ENCODE assay signal across 8 cellular contexts in genomic region chr18:13136689-13137040, GRCh38.
DNase-seq lines count a peak whose midpoint lies in the region; ATAC-seq and TF ChIP-seq lines count a peak whose summit lies in the region.

No MANE protein-coding gene starts in this region.

- no peaks in the 10 kb centered on the region for H3K9me3 ChIP-seq in lung (ENCODE audit: control insufficient read depth in 2 of 2, insufficient read depth in 1 of 2, low read length in 1 of 2)
- no peaks in the 10 kb centered on the region for H3K9me3 ChIP-seq in tibial nerve

- no peak for DNase-seq in activated naive CD4-positive, alpha-beta T cell treated with anti-CD3 and anti-CD28 coated beads for 36 hours
- no peak for DNase-seq in activated naive CD4-positive, alpha-beta T cell treated with anti-CD3 and anti-CD28 coated beads, Interleukin-2, amount 50 U/mL, for 16 hours
- DNase-seq in Jurkat, Clone E6-1 (ENCODE audit: low read depth, low spot score) = no peak
- DNase-seq in chondrocyte (ENCODE audit: low spot score) = no peak
- DNase-seq in lung (ENCODE audit: low spot score) = no peak
- no peak for DNase-seq in tibial nerve (ENCODE audit: low spot score in 2 of 2)
- no peak for DNase-seq in HK-2 (ENCODE audit: unreplicated experiment)
- no peak for DNase-seq in SK-N-DZ (ENCODE audit: low spot score)

- H3K36me3 ChIP-seq in lung (ENCODE audit: control insufficient read depth in 2 of 2, insufficient read depth in 2 of 2, low read length in 2 of 2) = no peaks in the 10 kb centered on the region
- H3K36me3 ChIP-seq in tibial nerve = no peaks in the 10 kb centered on the region

- no peaks in the 10 kb centered on the region for H3K36me3 Mint-ChIP-seq in activated naive CD4-positive, alpha-beta T cell treated with anti-CD3 and anti-CD28 coated beads for 36 hours (ENCODE audit: low read depth)
- H3K36me3 Mint-ChIP-seq in chondrocyte (ENCODE audit: low read depth) = no peaks in the 10 kb centered on the region

- no peak for TF ChIP-seq CTCF in chondrocyte (IDR thresholded peaks at IDR 0.05)
- TF ChIP-seq CTCF in lung (IDR thresholded peaks at IDR 0.05; ENCODE audit: control extremely low read depth, extremely low read depth) = no peak
- no peak for TF ChIP-seq CTCF in tibial nerve (IDR thresholded peaks at IDR 0.05)

- H3K4me1 Mint-ChIP-seq in activated naive CD4-positive, alpha-beta T cell treated with anti-CD3 and anti-CD28 coated beads for 36 hours (ENCODE audit: low read depth) = peaks cover 24% of the 10 kb centered on the region
- H3K4me1 Mint-ChIP-seq in chondrocyte (ENCODE audit: low read depth) = peaks cover 9% of the 10 kb centered on the region

- ATAC-seq in lung (ENCODE audit: insufficient read depth, low FRiP score) = peak; percentile 16

- intact Hi-C loops in activated naive CD4-positive, alpha-beta T cell treated with anti-CD3 and anti-CD28 coated beads for 36 hours (cut with micrococcal nuclease) = loop anchor here (1.0 to 5.0 kb wide), 3 partner anchors 188 to 431 kb away; partner anchors contain the start of gene SEH1L

- H3K4me1 ChIP-seq in lung (ENCODE audit: control insufficient read depth in 2 of 2, insufficient read depth in 2 of 2, low read length in 2 of 2) (peaks cover 0 to 3% of the 10 kb centered on the region in 2 donors), tibial nerve (peaks cover 0 to 14% (median 0%) of the 10 kb centered on the region in 4 donors)

- no peaks in the 10 kb centered on the region for H3K27me3 ChIP-seq in lung (ENCODE audit: control insufficient read depth, insufficient read depth)
- peaks cover 0 to 16% of the 10 kb centered on the region in 2 donors for H3K27me3 ChIP-seq in tibial nerve

- CTCF ChIA-PET in activated naive CD4-positive, alpha-beta T cell treated with anti-CD3 and anti-CD28 coated beads for 36 hours (lab: Charles Lee) = no interaction called here

- 0 to 49% methylated on average over 34 to 35 of the region's 35 CpGs for WGBS in lung, 2 donors
- 1 to 2% methylated on average over 14 to 34 of the region's 35 CpGs for WGBS in tibial nerve, 2 donors

- peak overlapping the region; percentile 56; the same call in 1 of the 2 replicates for H3K4me3 ChIP-seq in Jurkat, Clone E6-1 (ENCODE audit: low read length)
- H3K4me3 ChIP-seq in lung = peak overlapping the region; percentile 62
- peak overlapping the region; percentile 38 to 64 (median 55) for H3K4me3 ChIP-seq in tibial nerve

- H3K27ac ChIP-seq in lung (ENCODE audit: low read depth in 1 of 2, low read length in 1 of 2) = peak overlapping the region in 1 of 2 donors; percentile 74
- peak overlapping the region; percentile 9 to 74 (median 55) for H3K27ac ChIP-seq in tibial nerve

- no peak for TF ChIP-seq EP300 in tibial nerve (IDR thresholded peaks at IDR 0.05)

- peaks cover 2% of the 10 kb centered on the region for H3K9me3 Mint-ChIP-seq in activated naive CD4-positive, alpha-beta T cell treated with anti-CD3 and anti-CD28 coated beads for 36 hours
- H3K9me3 Mint-ChIP-seq in chondrocyte (ENCODE audit: low read depth) = peaks cover 2% of the 10 kb centered on the region

- H3K4me3 Mint-ChIP-seq in activated naive CD4-positive, alpha-beta T cell treated with anti-CD3 and anti-CD28 coated beads for 36 hours = peak overlapping the region; percentile 96
- peak overlapping the region; percentile 73 for H3K4me3 Mint-ChIP-seq in chondrocyte (ENCODE audit: unreplicated experiment)

- no peaks in the 10 kb centered on the region for H3K27me3 Mint-ChIP-seq in activated naive CD4-positive, alpha-beta T cell treated with anti-CD3 and anti-CD28 coated beads for 36 hours (ENCODE audit: low read depth)
- no peaks in the 10 kb centered on the region for H3K27me3 Mint-ChIP-seq in chondrocyte (ENCODE audit: low read depth)

- H3K27ac Mint-ChIP-seq in activated naive CD4-positive, alpha-beta T cell treated with anti-CD3 and anti-CD28 coated beads for 36 hours = no peak overlapping the region
- no peak overlapping the region for H3K27ac Mint-ChIP-seq in chondrocyte (ENCODE audit: unreplicated experiment)

- TF ChIP-seq POLR2A in tibial nerve (IDR thresholded peaks at IDR 0.05) = no peak
